Comparison of ENCODE assay signal across 3 cellular contexts in the genomic region with DNA sequence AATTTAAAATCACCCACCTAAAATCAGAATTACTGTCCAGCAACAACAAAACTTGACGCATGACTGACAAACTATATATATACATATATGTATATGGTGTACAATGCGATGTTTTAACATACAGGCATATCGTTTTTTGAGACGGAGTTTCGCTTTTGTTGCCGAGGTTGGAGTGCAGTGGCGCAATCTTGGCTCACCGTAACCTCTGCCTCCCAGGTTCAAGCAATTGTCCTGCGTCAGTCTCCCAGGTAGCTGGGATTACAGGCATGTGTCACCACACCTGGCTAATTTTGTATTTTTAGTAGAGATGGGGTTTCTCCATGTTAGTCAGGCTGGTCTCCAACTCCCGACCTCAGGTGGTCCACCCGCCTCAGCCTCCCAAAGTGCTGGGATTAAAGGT. TPM values are rescaled to one million over a fixed set of nuclear protein-coding genes. Genes with fewer than 3 reads are reported as not detected.
"Had no signal": no experiment of that assay in that cellular context is flagged by ENCODE, and none has a peak within 500 bp of the region (broad histone marks: within the 10 kb centered on the region; RNA-seq: fewer than 3 reads in every experiment).

No MANE protein-coding gene starts in this region.

RNA-seq across cellular contexts. Expression of a gene that starts 16.1 kb away (rescaled TPM):
- total RNA-seq: LHCN-M2, M059J, NCI-H460 had no signal
